Comparison of ENCODE assay signal across 10 cellular contexts in genomic region chr7:22582860-22583640, GRCh38.
A peak's percentile ranks its signal among the peaks of the same experiment; 100 is the strongest.
DNase-seq lines count a peak whose midpoint lies in the region; ATAC-seq and TF ChIP-seq lines count a peak whose summit lies in the region.
"Had no signal": no experiment of that assay in that cellular context is flagged by ENCODE, and none has a peak within 500 bp of the region (broad histone marks: within the 10 kb centered on the region; RNA-seq: fewer than 3 reads in every experiment).

No MANE protein-coding gene starts in this region.

- TF ChIP-seq CTCF in epithelial cell of proximal tubule (conservative IDR thresholded peaks at IDR 0.05; ENCODE audit: low read depth, low read length) = no peak
- no peak for TF ChIP-seq CTCF in WERI-Rb-1 (IDR thresholded peaks at IDR 0.05; ENCODE audit: low read depth, low read length)

- no peaks in the 10 kb centered on the region for H3K27me3 Mint-ChIP-seq in naive B cell
- peaks cover 0 to 22% of the 10 kb centered on the region in 2 donors for H3K27me3 Mint-ChIP-seq in effector memory CD8-positive, alpha-beta T cell
- peaks cover 65% of the 10 kb centered on the region for H3K27me3 Mint-ChIP-seq in T-helper 2 cell treated with Interferon-gamma antibody and Interleukin-4, amounts not matched to agents 5 μg/mL and 100 μg/mL, for 36 hours (ENCODE audit: low read depth)

- DNase-seq in DMS 273 treated with DMSO at 0.1 percent for 48 hours (lab: John Stamatoyannopoulos, UW) (peak; percentile 87), NCI-H524 treated with DMSO at 0.1 percent for 48 hours (lab: John Stamatoyannopoulos, UW) (peak; percentile 78), epithelial cell of proximal tubule (ENCODE audit: low read depth) (peak; percentile 98), naive B cell (no peak), WERI-Rb-1 (no peak)
- DNase-seq in effector memory CD8-positive, alpha-beta T cell = no peak
- no peak for DNase-seq in T-helper 2 cell treated with Interferon-gamma antibody and Interleukin-4, amounts not matched to agents 5 μg/mL and 100 μg/mL, for 36 hours (ENCODE audit: low spot score)
- DNase-seq: Kasumi-1 had no signal

- no peaks in the 10 kb centered on the region for H3K9me3 ChIP-seq in WERI-Rb-1 (ENCODE audit: severe bottlenecking)

- ATAC-seq in naive B cell (ENCODE audit: low read depth in 2 of 2) (no peak), GM19452 (IDR thresholded peaks at IDR 0.05; ENCODE audit: unreplicated experiment) (no peak)
- ATAC-seq in effector memory CD8-positive, alpha-beta T cell (replicated peaks) = no peak
- ATAC-seq: activated naive CD4-positive, alpha-beta T cell treated with anti-CD3 and anti-CD28 coated beads, Interleukin-2, amount 50 U/mL, for 72 hours had no signal

- H3K27me3 ChIP-seq in WERI-Rb-1 (ENCODE audit: insufficient read depth, low read depth, severe bottlenecking) = no peaks in the 10 kb centered on the region

- H3K4me3 Mint-ChIP-seq in naive B cell = peak overlapping the region in 2 of 8 donors; percentile 36 to 45
- H3K4me3 Mint-ChIP-seq in effector memory CD8-positive, alpha-beta T cell = no peak overlapping the region
- no peak overlapping the region for H3K4me3 Mint-ChIP-seq in T-helper 2 cell treated with Interferon-gamma antibody and Interleukin-4, amounts not matched to agents 5 μg/mL and 100 μg/mL, for 36 hours

- H3K4me1 Mint-ChIP-seq in naive B cell = peaks cover 52 to 69% (median 62%) of the 10 kb centered on the region in 3 donors
- H3K4me1 Mint-ChIP-seq in effector memory CD8-positive, alpha-beta T cell (ENCODE audit: low read depth in 2 of 2) = peaks cover 2 to 4% of the 10 kb centered on the region in 2 donors
- H3K4me1 Mint-ChIP-seq in T-helper 2 cell treated with Interferon-gamma antibody and Interleukin-4, amounts not matched to agents 5 μg/mL and 100 μg/mL, for 36 hours (ENCODE audit: low read depth) = peaks cover 15% of the 10 kb centered on the region

- no peaks in the 10 kb centered on the region for H3K36me3 ChIP-seq in WERI-Rb-1

- H3K27ac ChIP-seq in WERI-Rb-1 = no peak overlapping the region

- peaks cover 7 to 10% of the 10 kb centered on the region in 2 donors for H3K36me3 Mint-ChIP-seq in naive B cell
- no peaks in the 10 kb centered on the region for H3K36me3 Mint-ChIP-seq in effector memory CD8-positive, alpha-beta T cell (ENCODE audit: insufficient read depth)
- H3K36me3 Mint-ChIP-seq in T-helper 2 cell treated with Interferon-gamma antibody and Interleukin-4, amounts not matched to agents 5 μg/mL and 100 μg/mL, for 36 hours (ENCODE audit: low read depth) = no peaks in the 10 kb centered on the region
- H3K36me3 Mint-ChIP-seq: activated naive CD4-positive, alpha-beta T cell treated with anti-CD3 and anti-CD28 coated beads, Interleukin-2, amount 50 U/mL, for 72 hours had no signal

- peak overlapping the region in 4 of 6 donors; percentile 44 to 67 (median 52) for H3K27ac Mint-ChIP-seq in naive B cell
- no peak overlapping the region for H3K27ac Mint-ChIP-seq in effector memory CD8-positive, alpha-beta T cell
- no peak overlapping the region for H3K27ac Mint-ChIP-seq in T-helper 2 cell treated with Interferon-gamma antibody and Interleukin-4, amounts not matched to agents 5 μg/mL and 100 μg/mL, for 36 hours
- H3K27ac Mint-ChIP-seq: activated naive CD4-positive, alpha-beta T cell treated with anti-CD3 and anti-CD28 coated beads, Interleukin-2, amount 50 U/mL, for 72 hours had no signal

- H3K9me3 Mint-ChIP-seq in naive B cell = peaks cover 0 to 2% (median 0%) of the 10 kb centered on the region in 7 donors
- H3K9me3 Mint-ChIP-seq in effector memory CD8-positive, alpha-beta T cell = no peaks in the 10 kb centered on the region
- H3K9me3 Mint-ChIP-seq in T-helper 2 cell treated with Interferon-gamma antibody and Interleukin-4, amounts not matched to agents 5 μg/mL and 100 μg/mL, for 36 hours = no peaks in the 10 kb centered on the region

- H3K4me3 ChIP-seq in epithelial cell of proximal tubule (ENCODE audit: low read depth, low read length) = no peak overlapping the region
- no peak overlapping the region for H3K4me3 ChIP-seq in WERI-Rb-1 (ENCODE audit: low read depth, low read length)

Comparison
In these comparisons a context has a peak if more than half of its experiments do, and no peak if none do; other contexts are left out.
1. DNase-seq: peak in DMS 273 treated with DMSO at 0.1 percent for 48 hours (single experiment), NCI-H524 treated with DMSO at 0.1 percent for 48 hours (single experiment) and epithelial cell of proximal tubule (single experiment); none in naive B cell (single experiment), effector memory CD8-positive, alpha-beta T cell (0 of 3), T-helper 2 cell treated with Interferon-gamma antibody and Interleukin-4, amounts not matched to agents 5 μg/mL and 100 μg/mL, for 36 hours (single experiment) and WERI-Rb-1 (single experiment).
2. H3K27ac Mint-ChIP-seq: peak in naive B cell (4 of 6); none in effector memory CD8-positive, alpha-beta T cell (0 of 2) and T-helper 2 cell treated with Interferon-gamma antibody and Interleukin-4, amounts not matched to agents 5 μg/mL and 100 μg/mL, for 36 hours (single experiment).